In genomic region chr2:202400937-202401336, GRCh38 we compare ENCODE assay signal across 2 cellular contexts.
TF ChIP-seq lines count a peak whose summit lies in the region.

No MANE protein-coding gene starts in this region.

TF ChIP-seq in GM12878, 131 proteins besides CTCF, POLR2A, EP300 and RAD21:
- peak; percentile 39; the same call in 1 of the 2 replicates for TF ChIP-seq PKNOX1 (IDR thresholded peaks at IDR 0.05)
- TF ChIP-seq EZH2 (IDR thresholded peaks at IDR 0.05; ENCODE audit: borderline replicate concordance, control insufficient read depth, low read depth, low read length) = no peak
TF ChIP-seq in GM12878: peak in this region for 1.

TF ChIP-seq in neural cell, 6 proteins besides CTCF, POLR2A, EP300 and RAD21 (continued from another document):
- TF ChIP-seq REST (IDR thresholded peaks at IDR 0.05; ENCODE audit: borderline replicate concordance) = no peak
- TF ChIP-seq MXI1 (conservative IDR thresholded peaks at IDR 0.05; ENCODE audit: poor library complexity, severe bottlenecking) = no peak
- TF ChIP-seq TAF1 (IDR thresholded peaks at IDR 0.05; ENCODE audit: low read depth) = no peak
